21 cellular contexts compared by ENCODE assay signal in genomic region chr6:112038756-112039430, GRCh38. TPM values are rescaled to one million over a fixed set of nuclear protein-coding genes. Genes with fewer than 3 reads are reported as not detected.
DNase-seq lines count a peak whose midpoint lies in the region; ATAC-seq and TF ChIP-seq lines count a peak whose summit lies in the region.
"Had no signal": no experiment of that assay in that cellular context is flagged by ENCODE, and none has a peak within 500 bp of the region (broad histone marks: within the 10 kb centered on the region; RNA-seq: fewer than 3 reads in every experiment).

No MANE protein-coding gene starts in this region.

- no peak overlapping the region for H3K4me3 ChIP-seq in heart left ventricle
- no peak overlapping the region for H3K4me3 ChIP-seq in right cardiac atrium (ENCODE audit: low read length)
- H3K4me3 ChIP-seq in brain microvascular endothelial cell (ENCODE audit: low read depth, low read length), result no peak overlapping the region
- no peak overlapping the region for H3K4me3 ChIP-seq in neuronal stem cell (ENCODE audit: low read length in 2 of 2)
- no peak overlapping the region for H3K4me3 ChIP-seq in uterus
- H3K4me3 ChIP-seq: A549 had no signal

- H3K36me3 ChIP-seq in heart left ventricle (no peaks in the 10 kb centered on the region), brain microvascular endothelial cell (replicated peaks) (no peaks in the 10 kb centered on the region), neuronal stem cell (replicated peaks in 1 of 2; ENCODE audit: control insufficient read depth in 2 of 2, insufficient read depth in 2 of 2, low read length in 2 of 2) (no peaks in the 10 kb centered on the region), uterus (no peaks in the 10 kb centered on the region)

- H2AFZ ChIP-seq in neuronal stem cell (ENCODE audit: low read length), result peak overlapping the region; percentile 73

- peaks cover 0 to 44% (median 5%) of the 10 kb centered on the region in 12 donors for H3K4me1 ChIP-seq in heart left ventricle
- H3K4me1 ChIP-seq in right cardiac atrium (ENCODE audit: control insufficient read depth, insufficient read depth, low read length), result peaks cover 2% of the 10 kb centered on the region
- peaks cover 0 to 12% of the 10 kb centered on the region in 2 donors for H3K4me1 ChIP-seq in neuronal stem cell (ENCODE audit: control insufficient read depth in 2 of 2, insufficient read depth in 1 of 2, low read depth in 1 of 2, low read length in 2 of 2)
- peaks cover 7 to 10% of the 10 kb centered on the region in 2 donors for H3K4me1 ChIP-seq in uterus

- intact Hi-C loops in heart left ventricle (cut with DNase I) (no loop called here), right cardiac atrium (cut with DNase I) (no loop called here), uterus (cut with DNase I; ENCODE audit: low total_unique reads) (no loop called here)

- H2BK12ac ChIP-seq in neuronal stem cell (ENCODE audit: low read length), result no peak overlapping the region

- H3K14ac ChIP-seq in neuronal stem cell (ENCODE audit: low read length), result no peak overlapping the region

- no peak overlapping the region for H4K91ac ChIP-seq in neuronal stem cell (ENCODE audit: low read depth, low read length, poor library complexity)

- H3K27me3 ChIP-seq in heart left ventricle, result no peaks in the 10 kb centered on the region
- no peaks in the 10 kb centered on the region for H3K27me3 ChIP-seq in right cardiac atrium (ENCODE audit: control insufficient read depth, insufficient read depth)
- H3K27me3 ChIP-seq in brain microvascular endothelial cell (replicated peaks), result no peaks in the 10 kb centered on the region
- no peaks in the 10 kb centered on the region for H3K27me3 ChIP-seq in neuronal stem cell (ENCODE audit: control insufficient read depth in 3 of 3, insufficient read depth in 3 of 3, low read depth in 1 of 3, low read length in 3 of 3)
- no peaks in the 10 kb centered on the region for H3K27me3 ChIP-seq in uterus

- H4K8ac ChIP-seq in neuronal stem cell (ENCODE audit: low read depth, low read length), result no peak overlapping the region

- H2BK120ac ChIP-seq in neuronal stem cell (ENCODE audit: low read depth, low read length), result no peak overlapping the region

- H3K4me2 ChIP-seq in neuronal stem cell (ENCODE audit: insufficient read depth, low read length, poor library complexity, severe bottlenecking), result no peak overlapping the region

- TF ChIP-seq CTCF in heart left ventricle (IDR thresholded peaks at IDR 0.05) (no peak), brain microvascular endothelial cell (IDR thresholded peaks at IDR 0.05; ENCODE audit: low read depth, low read length, missing control alignments) (no peak), uterus (IDR thresholded peaks at IDR 0.05) (no peak)

- H3K18ac ChIP-seq in neuronal stem cell (ENCODE audit: low read length), result no peak overlapping the region

- H2BK5ac ChIP-seq in neuronal stem cell (ENCODE audit: low read length), result no peak overlapping the region

- WGBS in heart left ventricle, 4 donors, result 92 to 95% (median 93%) methylated on average over 15 of the region's 15 CpGs
- WGBS in right cardiac atrium, result 86% methylated on average over 15 of the region's 15 CpGs
- WGBS in neuronal stem cell (ENCODE audit: extremely low coverage in 2 of 2, insufficient read length in 2 of 2, insufficient replicate concordance in 1 of 2), 2 donors, result no CpG with 5 or more reads among the region's 15 CpGs

- no peak overlapping the region for H3K4ac ChIP-seq in neuronal stem cell (ENCODE audit: low read length)

- TF ChIP-seq POLR2A in heart left ventricle (IDR thresholded peaks at IDR 0.05) (no peak), uterus (IDR thresholded peaks at IDR 0.05) (no peak)

- H3K9ac ChIP-seq in neuronal stem cell (ENCODE audit: low read depth, low read length, poor library complexity), result no peak overlapping the region

- DNase-seq in heart left ventricle, result no peak
- DNase-seq in right cardiac atrium, result no peak
- DNase-seq in brain microvascular endothelial cell, result no peak
- no peak for DNase-seq in neuronal stem cell (ENCODE audit: low spot score)
- DNase-seq in uterus, result peak in 1 of 2 donors; percentile 35
- DNase-seq in NCI-H2196 treated with DMSO at 0.1 percent for 48 hours (lab: John Stamatoyannopoulos, UW; ENCODE audit: unreplicated experiment), result no peak
- no peak for DNase-seq in AG08396 (ENCODE audit: low spot score)
- DNase-seq in midbrain (lab: John Stamatoyannopoulos, UW), result no peak
- DNase-seq: activated CD8-positive, alpha-beta T cell treated with anti-CD3 and anti-CD28 coated beads, Interleukin-2, amount 10 ng/mL, durations not matched to agents 7 days and 5 days; CD8-positive, alpha-beta T cell; Karpas-422; NCI-H1694 treated with DMSO at 0.1 percent for 48 hours; NCI-H510A treated with DMSO at 0.1 percent for 48 hours; nephron progenitor cell; small intestine; stimulated activated naive B cell treated with anti-CD40 and anti-IgM and Interleukin-4, amounts not matched to agents 10 μg/mL and 1 μg/mL and 100 μg/mL, for 72 hours had no signal

- in situ Hi-C loops in brain microvascular endothelial cell (cut with HindIII; ENCODE audit: low pct_ligation_motif_present, low sequenced_read_pairs), result no loop called here

- no peaks in the 10 kb centered on the region for H3K9me3 ChIP-seq in heart left ventricle
- H3K9me3 ChIP-seq in right cardiac atrium (ENCODE audit: control insufficient read depth, low read length), result no peaks in the 10 kb centered on the region
- no peaks in the 10 kb centered on the region for H3K9me3 ChIP-seq in neuronal stem cell (replicated peaks in 1 of 2; ENCODE audit: control insufficient read depth in 2 of 2, insufficient read depth in 1 of 2, low read depth in 1 of 2, low read length in 2 of 2)
- no peaks in the 10 kb centered on the region for H3K9me3 ChIP-seq in uterus
- H3K9me3 ChIP-seq: A549 had no signal

- H2AK5ac ChIP-seq in neuronal stem cell (ENCODE audit: low read depth, low read length), result no peak overlapping the region

- no peak overlapping the region for H2BK15ac ChIP-seq in neuronal stem cell (ENCODE audit: low read length)

- ATAC-seq in heart left ventricle (no peak), right cardiac atrium (no peak)
- ATAC-seq: A549; activated CD8-positive, alpha-beta T cell treated with anti-CD3 and anti-CD28 coated beads, Interleukin-2, amount 10 ng/mL, durations not matched to agents 7 days and 5 days; activated T-helper 17 cell treated with anti-CD3 and anti-CD28 coated beads, Interleukin-2, amount 50 U/mL, for 72 hours; CD8-positive, alpha-beta T cell; stimulated activated naive B cell treated with anti-CD40 and anti-IgM and Interleukin-4, amounts not matched to agents 10 μg/mL and 1 μg/mL and 100 μg/mL, for 72 hours had no signal

- no peak overlapping the region for H3K23ac ChIP-seq in neuronal stem cell (ENCODE audit: low read depth, low read length, poor library complexity)

- peak overlapping the region in 9 of 12 donors; percentile 37 to 88 (median 65) for H3K27ac ChIP-seq in heart left ventricle
- no peak overlapping the region for H3K27ac ChIP-seq in right cardiac atrium (ENCODE audit: low read length)
- H3K27ac ChIP-seq in brain microvascular endothelial cell, result peak overlapping the region; percentile 81
- H3K27ac ChIP-seq in neuronal stem cell (replicated peaks; ENCODE audit: low read length), result no peak overlapping the region
- H3K27ac ChIP-seq in uterus, result peak overlapping the region; percentile 86 to 93

- H3K79me1 ChIP-seq in neuronal stem cell (ENCODE audit: low read depth, low read length), result no peaks in the 10 kb centered on the region

RNA-seq across cellular contexts. Expression of gene CCN6, which starts 15.0 kb away (rescaled TPM):
- total RNA-seq in heart left ventricle (not detected), right cardiac atrium (not detected), uterus (not detected)
- polyA plus RNA-seq in heart left ventricle (not detected), right cardiac atrium (not detected)
- not detected for polyA plus RNA-seq in neuronal stem cell (2013, experiment 1 of 2)
- not detected for polyA plus RNA-seq in neuronal stem cell (2013, experiment 2 of 2)
- total RNA-seq: activated CD8-positive, alpha-beta T cell treated with anti-CD3 and anti-CD28 coated beads, Interleukin-2, amount 10 ng/mL, durations not matched to agents 7 days and 5 days; CD8-positive, alpha-beta T cell; dermis microvascular lymphatic vessel endothelial cell; fibroblast of lung; OCI-LY7 had no signal
- polyA plus RNA-seq: A549, small intestine had no signal

RNA-seq across cellular contexts. Expression of gene TUBE1, which starts 48.4 kb away (rescaled TPM):
- total RNA-seq in heart left ventricle, result 10 to 100 TPM; 16.1 to 33.2 (median 25.0) TPM
- polyA plus RNA-seq in heart left ventricle, result 10 to 100 TPM; 10.1 to 23.1 TPM
- total RNA-seq in right cardiac atrium, result 10 to 100 TPM; 21.4 to 36.9 (median 29.5) TPM
- 22.7 TPM for polyA plus RNA-seq in right cardiac atrium
- polyA plus RNA-seq in neuronal stem cell (2013, experiment 1 of 2), result 15.2 TPM
- 15.9 TPM for polyA plus RNA-seq in neuronal stem cell (2013, experiment 2 of 2)
- total RNA-seq in uterus, result 10 to 100 TPM; 33.6 to 75.1 (median 54.0) TPM

RNA-seq across cellular contexts. Expression of gene FAM229B, which starts 48.5 kb away (rescaled TPM):
- total RNA-seq in heart left ventricle, result 10 to 100 TPM; 33.7 to 77.7 (median 54.8) TPM
- polyA plus RNA-seq in heart left ventricle, result 10 to 100 TPM; 28.6 to 85.8 TPM
- total RNA-seq in right cardiac atrium, result 10 to 100 TPM; 60.2 to 77.7 (median 73.1) TPM
- 75.2 TPM for polyA plus RNA-seq in right cardiac atrium
- polyA plus RNA-seq in neuronal stem cell (2013, experiment 1 of 2), result 49.5 TPM
- 50.6 TPM for polyA plus RNA-seq in neuronal stem cell (2013, experiment 2 of 2)
- 10 to 100 TPM in 3 of 4 donors, 1 to 10 TPM in 1; 7.2 to 47.6 (median 34.4) TPM for total RNA-seq in uterus

Comparison
In these comparisons a context has a peak if more than half of its experiments do, and no peak if none do; other contexts are left out.
1. H3K27ac ChIP-seq: peak in heart left ventricle (9 of 12), brain microvascular endothelial cell (single experiment) and uterus (2 of 2); none in right cardiac atrium (single experiment) and neuronal stem cell (single experiment).